ENCODE assay signal across 1 cellular context in genomic region chr2:10634495-10634894, GRCh38.
TF ChIP-seq lines count a peak whose summit lies in the region.

No MANE protein-coding gene starts in this region.

TF ChIP-seq in K562, 482 proteins besides CTCF, POLR2A, EP300 and RAD21 (continued from another document):
- TF ChIP-seq PATZ1 (CRISPR knock-in tag; IDR thresholded peaks at IDR 0.05; ENCODE audit: borderline replicate concordance) (no peak), HDAC1 (IDR thresholded peaks at IDR 0.05) (0 out of 4 replicates have a peak, but pooled peaks of 1 of the 2 experiments have one; percentile 16)
